In the genomic region with DNA sequence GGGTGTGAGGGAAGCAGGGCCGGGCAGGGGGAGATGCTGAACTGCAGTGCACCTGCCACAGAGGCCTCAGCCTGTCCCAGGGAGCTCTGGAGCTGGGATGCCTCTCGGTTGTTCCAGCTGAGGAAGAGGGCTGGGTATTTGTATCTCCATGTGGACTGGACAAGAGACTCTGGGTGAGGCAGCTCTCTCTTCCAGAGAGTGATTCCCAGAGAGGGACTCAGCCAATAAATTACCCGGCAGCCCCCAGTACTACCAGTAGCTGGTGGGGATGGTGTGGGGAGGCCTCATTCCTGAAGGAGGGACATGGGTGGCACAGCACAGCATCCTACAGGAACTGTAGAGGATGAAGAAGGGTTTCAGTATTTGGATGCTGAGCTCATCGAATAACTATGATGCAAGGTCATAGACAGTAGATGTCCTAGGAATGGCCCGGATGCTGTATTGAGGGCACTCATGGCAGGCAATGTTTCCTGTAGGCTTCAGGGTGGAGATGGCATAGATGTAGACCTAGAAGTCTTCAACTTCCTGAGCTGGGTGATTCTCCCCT, we compare ENCODE assay signal across 10 cellular contexts. TPM values are rescaled to one million over a fixed set of nuclear protein-coding genes. Genes with fewer than 3 reads are reported as not detected.
DNase-seq lines count a peak whose midpoint lies in the region; ATAC-seq and TF ChIP-seq lines count a peak whose summit lies in the region.
"Had no signal": no experiment of that assay in that cellular context is flagged by ENCODE, and none has a peak within 500 bp of the region (broad histone marks: within the 10 kb centered on the region; RNA-seq: fewer than 3 reads in every experiment).

No MANE protein-coding gene starts in this region.

- no peaks in the 10 kb centered on the region for H3K36me3 Mint-ChIP-seq in activated CD4-positive, alpha-beta memory T cell treated with anti-CD3 and anti-CD28 coated beads, Interleukin-2, amount 10 ng/mL, durations not matched to agents 7 days and 5 days (ENCODE audit: low read depth)
- H3K36me3 Mint-ChIP-seq in activated CD4-positive, alpha-beta memory T cell treated with anti-CD3 and anti-CD28 coated beads for 36 hours = no peaks in the 10 kb centered on the region
- H3K36me3 Mint-ChIP-seq: naive thymus-derived CD8-positive, alpha-beta T cell had no signal

- H3K4me3 Mint-ChIP-seq in activated CD4-positive, alpha-beta memory T cell treated with anti-CD3 and anti-CD28 coated beads, Interleukin-2, amount 10 ng/mL, durations not matched to agents 7 days and 5 days = peak overlapping the region; percentile 62
- no peak overlapping the region for H3K4me3 Mint-ChIP-seq in activated CD4-positive, alpha-beta memory T cell treated with anti-CD3 and anti-CD28 coated beads for 36 hours

- 70% methylated on average over 5 of the region's 5 CpGs for WGBS in right cardiac atrium
- WGBS in thyroid gland, 2 donors = 57 to 64% methylated on average over 5 of the region's 5 CpGs

- no peak for TF ChIP-seq POLR2A in thyroid gland (IDR thresholded peaks at IDR 0.05)

- TF ChIP-seq CTCF in RWPE1 (conservative IDR thresholded peaks at IDR 0.05; ENCODE audit: low read depth) (no peak), thyroid gland (IDR thresholded peaks at IDR 0.05) (no peak)

- no peak overlapping the region for H3K27ac Mint-ChIP-seq in activated CD4-positive, alpha-beta memory T cell treated with anti-CD3 and anti-CD28 coated beads, Interleukin-2, amount 10 ng/mL, durations not matched to agents 7 days and 5 days
- no peak overlapping the region for H3K27ac Mint-ChIP-seq in activated CD4-positive, alpha-beta memory T cell treated with anti-CD3 and anti-CD28 coated beads for 36 hours

- H3K4me1 ChIP-seq in right cardiac atrium (ENCODE audit: control insufficient read depth, insufficient read depth, low read length) (no peaks in the 10 kb centered on the region), thyroid gland (peaks cover 69 to 80% of the 10 kb centered on the region in 2 donors)

- no peaks in the 10 kb centered on the region for H3K9me3 ChIP-seq in right cardiac atrium (ENCODE audit: control insufficient read depth, low read length)
- no peaks in the 10 kb centered on the region for H3K9me3 ChIP-seq in thyroid gland

- H3K27ac ChIP-seq in RWPE1 = peak overlapping the region; percentile 46; the same call in 1 of the 2 replicates
- H3K27ac ChIP-seq in right cardiac atrium (ENCODE audit: low read length) = no peak overlapping the region
- peak overlapping the region; percentile 33 to 99 (median 80) for H3K27ac ChIP-seq in thyroid gland

- no peaks in the 10 kb centered on the region for H3K36me3 ChIP-seq in thyroid gland

- POLR2A ChIA-PET in activated CD4-positive, alpha-beta memory T cell treated with anti-CD3 and anti-CD28 coated beads, Interleukin-2, amount 10 ng/mL, durations not matched to agents 7 days and 5 days (lab: Charles Lee) = interaction anchor here (0.8 to 2.9 kb wide), 7 partner anchors 12 to 131 kb away, joined by 3 to 15 read pairs (median 5); partner anchors contain the start of genes C6orf89, MTCH1 and PPIL1
- POLR2A ChIA-PET in activated CD4-positive, alpha-beta memory T cell treated with anti-CD3 and anti-CD28 coated beads for 36 hours (lab: Charles Lee) = interaction anchor here (0.8 to 1.0 kb wide), 3 partner anchors 15 to 22 kb away, joined by 3 to 4 read pairs (median 3); partner anchors contain the start of gene MTCH1
- POLR2A ChIA-PET in RWPE1 (lab: Yijun Ruan, JAX; ENCODE audit: low non-redundant PET) = no interaction called here

- intact Hi-C loops in activated CD4-positive, alpha-beta memory T cell treated with anti-CD3 and anti-CD28 coated beads for 36 hours (cut with micrococcal nuclease) = no loop called here
- intact Hi-C loops in right cardiac atrium (cut with DNase I) = loop anchor here in 1 of 4 donors (10.0 kb wide), 1 partner anchor 112 kb away; no protein-coding TSS in a partner anchor
- intact Hi-C loops in thyroid gland (cut with DNase I) = no loop called here

- no peaks in the 10 kb centered on the region for H3K27me3 Mint-ChIP-seq in activated CD4-positive, alpha-beta memory T cell treated with anti-CD3 and anti-CD28 coated beads, Interleukin-2, amount 10 ng/mL, durations not matched to agents 7 days and 5 days
- no peaks in the 10 kb centered on the region for H3K27me3 Mint-ChIP-seq in activated CD4-positive, alpha-beta memory T cell treated with anti-CD3 and anti-CD28 coated beads for 36 hours
- H3K27me3 Mint-ChIP-seq: naive thymus-derived CD8-positive, alpha-beta T cell had no signal

- peak; percentile 20 to 36 for ATAC-seq in right cardiac atrium

- CTCF ChIA-PET in activated CD4-positive, alpha-beta memory T cell treated with anti-CD3 and anti-CD28 coated beads, Interleukin-2, amount 10 ng/mL, durations not matched to agents 7 days and 5 days (lab: Charles Lee) = interaction anchor here (0.5 to 3.2 kb wide), 12 partner anchors 12 to 374 kb away, joined by 3 to 28 read pairs (median 4); partner anchors contain the start of genes C6orf89 and MTCH1
- CTCF ChIA-PET in activated CD4-positive, alpha-beta memory T cell treated with anti-CD3 and anti-CD28 coated beads for 36 hours (lab: Charles Lee) = interaction anchor here (0.6 to 3.2 kb wide), 10 partner anchors 9 to 239 kb away, joined by 3 to 35 read pairs (median 3); no protein-coding TSS in a partner anchor
- CTCF ChIA-PET in RWPE1 (lab: Yijun Ruan, JAX) = interaction anchor here (1.2 to 2.1 kb wide), 2 partner anchors 11 to 93 kb away, joined by 3 to 10 read pairs; no protein-coding TSS in a partner anchor

- H3K27me3 ChIP-seq in right cardiac atrium (ENCODE audit: control insufficient read depth, insufficient read depth) = no peaks in the 10 kb centered on the region
- no peaks in the 10 kb centered on the region for H3K27me3 ChIP-seq in thyroid gland

- DNase-seq in activated CD4-positive, alpha-beta memory T cell treated with anti-CD3 and anti-CD28 coated beads, Interleukin-2, amount 10 ng/mL, durations not matched to agents 7 days and 5 days = no peak
- no peak for DNase-seq in activated CD4-positive, alpha-beta memory T cell treated with anti-CD3 and anti-CD28 coated beads for 36 hours
- DNase-seq in RWPE1 (ENCODE audit: low spot score) (no peak), right cardiac atrium (no peak), thyroid gland (no peak), NCI-H1105 (lab: John Stamatoyannopoulos, UW) (no peak), KG1 (lab: John Stamatoyannopoulos, UW) (no peak)
- no peak for DNase-seq in stimulated activated CD4-positive, alpha-beta T cell treated with anti-CD3 and anti-CD28 coated beads, Interleukin-4, amount 100 ng/mL, for 4 hours
- DNase-seq: ACHN; naive thymus-derived CD8-positive, alpha-beta T cell had no signal

- H3K9me3 Mint-ChIP-seq in activated CD4-positive, alpha-beta memory T cell treated with anti-CD3 and anti-CD28 coated beads, Interleukin-2, amount 10 ng/mL, durations not matched to agents 7 days and 5 days = no peaks in the 10 kb centered on the region
- no peaks in the 10 kb centered on the region for H3K9me3 Mint-ChIP-seq in activated CD4-positive, alpha-beta memory T cell treated with anti-CD3 and anti-CD28 coated beads for 36 hours
- H3K9me3 Mint-ChIP-seq: naive thymus-derived CD8-positive, alpha-beta T cell had no signal

- H3K4me3 ChIP-seq in right cardiac atrium (ENCODE audit: low read length) (no peak overlapping the region), thyroid gland (replicated peaks in 1 of 3) (no peak overlapping the region)

- peaks cover 29% of the 10 kb centered on the region for H3K4me1 Mint-ChIP-seq in activated CD4-positive, alpha-beta memory T cell treated with anti-CD3 and anti-CD28 coated beads, Interleukin-2, amount 10 ng/mL, durations not matched to agents 7 days and 5 days
- H3K4me1 Mint-ChIP-seq in activated CD4-positive, alpha-beta memory T cell treated with anti-CD3 and anti-CD28 coated beads for 36 hours (ENCODE audit: low read depth) = peaks cover 17% of the 10 kb centered on the region

RNA-seq across cellular contexts. Expression of gene FGD2, which starts 1.4 kb away (rescaled TPM):
- 1 to 10 TPM; 4.7 to 4.9 TPM for total RNA-seq in activated CD4-positive, alpha-beta memory T cell treated with anti-CD3 and anti-CD28 coated beads, Interleukin-2, amount 10 ng/mL, durations not matched to agents 7 days and 5 days
- total RNA-seq in activated CD4-positive, alpha-beta memory T cell treated with anti-CD3 and anti-CD28 coated beads for 36 hours = under 1 TPM; 0.48 to 0.52 TPM
- total RNA-seq in right cardiac atrium (10 to 100 TPM in 2 of 4 donors, 1 to 10 TPM in 2; 6.4 to 14.0 (median 10.7) TPM), thyroid gland (10 to 100 TPM; 14.9 to 25.8 (median 23.1) TPM)
- 5.1 TPM for polyA plus RNA-seq in right cardiac atrium

RNA-seq across cellular contexts. Expression of gene MTCH1, which starts 20.9 kb away (rescaled TPM):
- total RNA-seq in activated CD4-positive, alpha-beta memory T cell treated with anti-CD3 and anti-CD28 coated beads, Interleukin-2, amount 10 ng/mL, durations not matched to agents 7 days and 5 days = 100 to 1,000 TPM; 131 TPM
- 100 to 1,000 TPM; 109 to 114 TPM for total RNA-seq in activated CD4-positive, alpha-beta memory T cell treated with anti-CD3 and anti-CD28 coated beads for 36 hours
- total RNA-seq in right cardiac atrium (100 to 1,000 TPM; 217 to 249 (median 227) TPM), thyroid gland (1,000 to 10,000 TPM in 1 of 4 donors, 100 to 1,000 TPM in 3; 571 to 1,096 (median 866) TPM)
- 198 TPM for polyA plus RNA-seq in right cardiac atrium

RNA-seq across cellular contexts. Expression of gene PI16, which starts 52.3 kb away (rescaled TPM):
- total RNA-seq in activated CD4-positive, alpha-beta memory T cell treated with anti-CD3 and anti-CD28 coated beads, Interleukin-2, amount 10 ng/mL, durations not matched to agents 7 days and 5 days = 1 to 10 TPM; 7.3 to 8.5 TPM
- 1 to 10 TPM; 1.0 to 1.1 TPM for total RNA-seq in activated CD4-positive, alpha-beta memory T cell treated with anti-CD3 and anti-CD28 coated beads for 36 hours
- total RNA-seq in right cardiac atrium (100 to 1,000 TPM in 1 of 4 donors, 10 to 100 TPM in 3; 35.0 to 125 (median 45.1) TPM), thyroid gland (10 to 100 TPM in 2 of 4 donors, 1 to 10 TPM in 2; 5.1 to 22.9 (median 9.1) TPM)
- polyA plus RNA-seq in right cardiac atrium = 69.5 TPM
